Comparison of ENCODE assay signal across 8 cellular contexts in genomic region chrX:55160685-55161552, GRCh38. TPM values are rescaled to one million over a fixed set of nuclear protein-coding genes. Genes with fewer than 3 reads are reported as not detected.
DNase-seq lines count a peak whose midpoint lies in the region; ATAC-seq lines count a peak whose summit lies in the region.

No MANE protein-coding gene starts in this region.

- H3K9ac ChIP-seq in mucosa of stomach (ENCODE audit: low read length), result peak overlapping the region; percentile 64

- peaks cover 11% of the 10 kb centered on the region for H3K4me1 Mint-ChIP-seq in activated T-cell treated with anti-CD3 and anti-CD28 coated beads, Interleukin-2, amount 50 U/mL, for 24 hours (ENCODE audit: low read depth)

- no peaks in the 10 kb centered on the region for H3K27me3 ChIP-seq in mucosa of stomach (ENCODE audit: control insufficient read depth, insufficient read depth, low read length)

- DNase-seq in DMS79 treated with DMSO at 0.1 percent for 48 hours (lab: John Stamatoyannopoulos, UW) (peak; percentile 82), OCI-M2 (lab: John Stamatoyannopoulos, UW; ENCODE audit: unreplicated experiment) (peak; percentile 93)
- DNase-seq in Jurkat, Clone E6-1 (ENCODE audit: low read depth, low spot score), result peak; percentile 80
- peak; percentile 89 for DNase-seq in activated T-cell treated with anti-CD3 and anti-CD28 coated beads, Interleukin-2, amount 50 U/mL, for 24 hours
- peak; percentile 86 for DNase-seq in stimulated activated CD8-positive, alpha-beta memory T cell treated with anti-CD3 and anti-CD28 coated beads, Interleukin-4, amount 100 ng/mL, for 48 hours

- H3K4me1 ChIP-seq in mucosa of stomach (ENCODE audit: control insufficient read depth, insufficient read depth, low read length), result no peaks in the 10 kb centered on the region

- no peaks in the 10 kb centered on the region for H3K9me3 ChIP-seq in mucosa of stomach (ENCODE audit: control insufficient read depth, low read length)

- H3K9me3 Mint-ChIP-seq in activated T-cell treated with anti-CD3 and anti-CD28 coated beads, Interleukin-2, amount 50 U/mL, for 24 hours, result no peaks in the 10 kb centered on the region

- peak overlapping the region; percentile 95 for H3K27ac Mint-ChIP-seq in activated T-cell treated with anti-CD3 and anti-CD28 coated beads, Interleukin-2, amount 50 U/mL, for 24 hours

- peak overlapping the region; percentile 84 for H3K4me3 Mint-ChIP-seq in activated T-cell treated with anti-CD3 and anti-CD28 coated beads, Interleukin-2, amount 50 U/mL, for 24 hours

- no peaks in the 10 kb centered on the region for H3K36me3 ChIP-seq in mucosa of stomach (ENCODE audit: control insufficient read depth, insufficient read depth, low read length)

- peak overlapping the region; percentile 66 for H3K4me3 ChIP-seq in Jurkat, Clone E6-1 (ENCODE audit: low read length)
- H3K4me3 ChIP-seq in mucosa of stomach (ENCODE audit: low read length), result peak overlapping the region; percentile 63

- H3K27me3 Mint-ChIP-seq in activated T-cell treated with anti-CD3 and anti-CD28 coated beads, Interleukin-2, amount 50 U/mL, for 24 hours, result peaks cover 43% of the 10 kb centered on the region

- H3K36me3 Mint-ChIP-seq in activated T-cell treated with anti-CD3 and anti-CD28 coated beads, Interleukin-2, amount 50 U/mL, for 24 hours (ENCODE audit: low read depth), result peaks cover 13% of the 10 kb centered on the region

- ATAC-seq in GM21717 (IDR thresholded peaks at IDR 0.05; ENCODE audit: unreplicated experiment), result peak; percentile 95
- ATAC-seq in esophagus mucosa, result peak; percentile 98

RNA-seq across cellular contexts. Expression of gene PAGE5, which starts 59.2 kb away (rescaled TPM):
- not detected for polyA plus RNA-seq in Jurkat, Clone E6-1 (2012; ENCODE audit: insufficient read depth, insufficient read length)
- not detected for total RNA-seq in esophagus mucosa

Comparison
In these comparisons a context has a peak if more than half of its experiments do, and no peak if none do; other contexts are left out.
1. Peak in every context shown above with its lines: DNase-seq, ATAC-seq and H3K4me3 ChIP-seq.